22 cellular contexts compared by ENCODE assay signal in genomic region chr20:11108102-11108842, GRCh38.
DNase-seq lines count a peak whose midpoint lies in the region; ATAC-seq and TF ChIP-seq lines count a peak whose summit lies in the region.
"Had no signal": no experiment of that assay in that cellular context is flagged by ENCODE, and none has a peak within 500 bp of the region (broad histone marks: within the 10 kb centered on the region; RNA-seq: fewer than 3 reads in every experiment).

No MANE protein-coding gene starts in this region.

- H2AFZ ChIP-seq in GM23338: no peak overlapping the region

- peak; percentile 20 for DNase-seq in GM23338 (ENCODE audit: low spot score)
- DNase-seq in amniotic epithelial cell (ENCODE audit: low read depth): peak; percentile 21
- peak; percentile 45 for DNase-seq in globus pallidus (ENCODE audit: low spot score)
- peak; percentile 84 for DNase-seq in myocyte (ENCODE audit: low read depth)
- no peak for DNase-seq in stimulated activated naive CD8-positive, alpha-beta T cell treated with anti-CD3 and anti-CD28 coated beads, Interleukin-15, amount 100 ng/mL, for 72 hours
- no peak for DNase-seq in NCI-H2227 treated with DMSO at 0.1 percent for 48 hours (lab: John Stamatoyannopoulos, UW)
- DNase-seq: activated T-cell treated with anti-CD3 and anti-CD28 coated beads for 4 hours; CD4-positive, CD25-positive, alpha-beta regulatory T cell; effector CD4-positive, alpha-beta T cell; lower lobe of right lung; NCI-H1417 treated with DMSO at 0.1 percent for 48 hours; NCI-H226; SHP77; stimulated activated CD4-positive, alpha-beta T cell treated with anti-CD3 and anti-CD28 coated beads, Interleukin-15, amount 100 ng/mL, for 24 hours; uterus had no signal

- no peaks in the 10 kb centered on the region for H3K27me3 Mint-ChIP-seq in GM23338 (ENCODE audit: insufficient read depth, low read depth, poor library complexity)
- no peaks in the 10 kb centered on the region for H3K27me3 Mint-ChIP-seq in stimulated activated naive CD8-positive, alpha-beta T cell treated with anti-CD3 and anti-CD28 coated beads, Interleukin-15, amount 100 ng/mL, for 72 hours
- H3K27me3 Mint-ChIP-seq: activated naive CD4-positive, alpha-beta T cell treated with anti-CD3 and anti-CD28 coated beads, Interleukin-2, amount 50 U/mL, for 24 hours; CD4-positive, CD25-positive, alpha-beta regulatory T cell; natural killer cell treated with Interleukin-12 subunit alpha and Interleukin-12 subunit beta and Interleukin-15 and Interleukin-18, amount 100 ng/mL, for 72 hours; stimulated activated naive CD8-positive, alpha-beta T cell treated with anti-CD3 and anti-CD28 coated beads, Interleukin-15, Interleukin-2, amounts not matched to agents 100 ng/mL and 50 ng/mL, for 24 hours had no signal

- H3K4me1 Mint-ChIP-seq in GM23338: peaks cover 7% of the 10 kb centered on the region
- H3K4me1 Mint-ChIP-seq in stimulated activated naive CD8-positive, alpha-beta T cell treated with anti-CD3 and anti-CD28 coated beads, Interleukin-15, amount 100 ng/mL, for 72 hours: no peaks in the 10 kb centered on the region
- H3K4me1 Mint-ChIP-seq: activated naive CD4-positive, alpha-beta T cell treated with anti-CD3 and anti-CD28 coated beads, Interleukin-2, amount 50 U/mL, for 24 hours; CD4-positive, CD25-positive, alpha-beta regulatory T cell had no signal

- ATAC-seq in GM23338 (peak; percentile 72), HG02623 (IDR thresholded peaks at IDR 0.05; ENCODE audit: unreplicated experiment) (no peak), GM21619 (IDR thresholded peaks at IDR 0.05; ENCODE audit: unreplicated experiment) (no peak)
- no peak for ATAC-seq in stimulated activated naive CD8-positive, alpha-beta T cell treated with anti-CD3 and anti-CD28 coated beads, Interleukin-15, amount 100 ng/mL, for 72 hours
- ATAC-seq: foreskin keratinocyte; lower lobe of right lung; natural killer cell treated with Interleukin-12 subunit alpha and Interleukin-12 subunit beta and Interleukin-15 and Interleukin-18, amount 100 ng/mL, for 72 hours had no signal

- no peaks in the 10 kb centered on the region for H3K36me3 ChIP-seq in GM23338 (ENCODE audit: insufficient read depth)
- H3K36me3 ChIP-seq: lower lobe of right lung, prostate gland, uterus had no signal

- H3K4me3 ChIP-seq in GM23338: no peak overlapping the region
- H3K4me3 ChIP-seq: lower lobe of right lung, prostate gland, uterus had no signal

- H4K20me1 ChIP-seq in GM23338 (replicated peaks; ENCODE audit: insufficient read depth): no peaks in the 10 kb centered on the region

- no peaks in the 10 kb centered on the region for H3K4me1 ChIP-seq in GM23338 (ENCODE audit: insufficient read depth)
- H3K4me1 ChIP-seq: lower lobe of right lung, prostate gland, uterus had no signal

- no peak overlapping the region for H3K27ac ChIP-seq in GM23338 (ENCODE audit: low read depth)
- H3K27ac ChIP-seq: foreskin keratinocyte, lower lobe of right lung, prostate gland, uterus had no signal

- no peak overlapping the region for H3K27ac Mint-ChIP-seq in GM23338
- no peak overlapping the region for H3K27ac Mint-ChIP-seq in stimulated activated naive CD8-positive, alpha-beta T cell treated with anti-CD3 and anti-CD28 coated beads, Interleukin-15, amount 100 ng/mL, for 72 hours
- H3K27ac Mint-ChIP-seq: activated naive CD4-positive, alpha-beta T cell treated with anti-CD3 and anti-CD28 coated beads, Interleukin-2, amount 50 U/mL, for 24 hours; CD4-positive, CD25-positive, alpha-beta regulatory T cell; natural killer cell treated with Interleukin-12 subunit alpha and Interleukin-12 subunit beta and Interleukin-15 and Interleukin-18, amount 100 ng/mL, for 72 hours; stimulated activated naive CD8-positive, alpha-beta T cell treated with anti-CD3 and anti-CD28 coated beads, Interleukin-15, Interleukin-2, amounts not matched to agents 100 ng/mL and 50 ng/mL, for 24 hours had no signal

- no peaks in the 10 kb centered on the region for H3F3A ChIP-seq in GM23338 (replicated peaks; ENCODE audit: low read depth)

- H3K27me3 ChIP-seq in GM23338 (ENCODE audit: insufficient read depth): no peaks in the 10 kb centered on the region
- H3K27me3 ChIP-seq: foreskin keratinocyte, uterus had no signal

- H3K4me2 ChIP-seq in GM23338: no peak overlapping the region

- H3K79me2 ChIP-seq in GM23338 (replicated peaks; ENCODE audit: insufficient read depth): no peaks in the 10 kb centered on the region

- H3K4me3 Mint-ChIP-seq in GM23338: no peak overlapping the region
- no peak overlapping the region for H3K4me3 Mint-ChIP-seq in stimulated activated naive CD8-positive, alpha-beta T cell treated with anti-CD3 and anti-CD28 coated beads, Interleukin-15, amount 100 ng/mL, for 72 hours
- H3K4me3 Mint-ChIP-seq: activated naive CD4-positive, alpha-beta T cell treated with anti-CD3 and anti-CD28 coated beads, Interleukin-2, amount 50 U/mL, for 24 hours; CD4-positive, CD25-positive, alpha-beta regulatory T cell; natural killer cell treated with Interleukin-12 subunit alpha and Interleukin-12 subunit beta and Interleukin-15 and Interleukin-18, amount 100 ng/mL, for 72 hours; stimulated activated naive CD8-positive, alpha-beta T cell treated with anti-CD3 and anti-CD28 coated beads, Interleukin-15, Interleukin-2, amounts not matched to agents 100 ng/mL and 50 ng/mL, for 24 hours had no signal

- no peaks in the 10 kb centered on the region for H3K9me3 Mint-ChIP-seq in GM23338
- H3K9me3 Mint-ChIP-seq in stimulated activated naive CD8-positive, alpha-beta T cell treated with anti-CD3 and anti-CD28 coated beads, Interleukin-15, amount 100 ng/mL, for 72 hours: no peaks in the 10 kb centered on the region
- H3K9me3 Mint-ChIP-seq: activated naive CD4-positive, alpha-beta T cell treated with anti-CD3 and anti-CD28 coated beads, Interleukin-2, amount 50 U/mL, for 24 hours; natural killer cell treated with Interleukin-12 subunit alpha and Interleukin-12 subunit beta and Interleukin-15 and Interleukin-18, amount 100 ng/mL, for 72 hours had no signal

- TF ChIP-seq CTCF in GM23338 (conservative IDR thresholded peaks at IDR 0.05; ENCODE audit: low read depth in 2 of 2): no peak

- H3K36me3 Mint-ChIP-seq in GM23338 (ENCODE audit: low read depth): no peaks in the 10 kb centered on the region
- H3K36me3 Mint-ChIP-seq: activated naive CD4-positive, alpha-beta T cell treated with anti-CD3 and anti-CD28 coated beads, Interleukin-2, amount 50 U/mL, for 24 hours; CD4-positive, CD25-positive, alpha-beta regulatory T cell; natural killer cell treated with Interleukin-12 subunit alpha and Interleukin-12 subunit beta and Interleukin-15 and Interleukin-18, amount 100 ng/mL, for 72 hours had no signal

- H3K9me2 ChIP-seq in GM23338 (ENCODE audit: insufficient read depth): no peaks in the 10 kb centered on the region

TF ChIP-seq in GM23338, 12 proteins besides CTCF, POLR2A, EP300 and RAD21:
- TF ChIP-seq EZH2phosphoT487 (IDR thresholded peaks at IDR 0.05; ENCODE audit: unreplicated experiment): no peak
- no peak for TF ChIP-seq NANOG (IDR thresholded peaks at IDR 0.05; ENCODE audit: borderline replicate concordance)
- TF ChIP-seq POLR2AphosphoS5 (IDR thresholded peaks at IDR 0.05; ENCODE audit: low read depth): no peak
- TF ChIP-seq STAT1 (IDR thresholded peaks at IDR 0.05; ENCODE audit: unreplicated experiment): no peak

Comparison
In these comparisons a context has a peak if more than half of its experiments do, and no peak if none do; other contexts are left out.
1. DNase-seq: peak in GM23338 (single experiment), amniotic epithelial cell (single experiment), globus pallidus (single experiment) and myocyte (single experiment); none in stimulated activated naive CD8-positive, alpha-beta T cell treated with anti-CD3 and anti-CD28 coated beads, Interleukin-15, amount 100 ng/mL, for 72 hours (0 of 2) and NCI-H2227 treated with DMSO at 0.1 percent for 48 hours (single experiment).